16 cellular contexts compared by ENCODE assay signal in the genomic region with DNA sequence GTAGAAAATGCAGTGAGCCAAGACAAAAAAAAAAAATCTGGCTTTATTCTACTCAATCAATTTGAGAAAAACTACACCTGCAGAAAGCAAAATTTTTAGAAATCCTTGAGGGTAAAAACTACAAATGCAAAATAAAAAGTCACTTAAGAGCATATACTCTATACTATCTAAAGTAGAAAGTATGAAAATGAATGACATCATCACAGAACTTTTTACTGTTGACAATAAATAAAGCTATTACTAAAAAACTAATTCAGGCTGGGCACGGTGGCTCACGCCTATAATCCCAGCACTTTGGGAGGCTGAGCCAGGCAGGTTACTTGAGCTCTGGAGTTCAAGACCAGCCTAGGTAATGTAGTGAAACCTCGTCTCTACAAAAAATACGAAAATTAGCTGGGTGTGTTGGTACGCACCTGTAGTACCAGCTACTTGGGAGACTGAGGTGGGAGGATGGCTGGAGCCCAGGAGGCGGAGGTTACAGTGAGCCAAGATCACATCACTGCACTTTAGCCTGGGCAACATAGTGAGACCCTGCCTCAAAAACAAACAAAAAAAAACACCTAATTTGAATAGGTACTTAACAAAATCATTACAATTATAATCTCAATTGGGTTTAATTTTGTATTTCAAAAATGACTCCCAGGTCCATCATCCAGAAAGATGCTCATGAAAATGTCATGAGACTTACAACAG. TPM values are rescaled to one million over a fixed set of nuclear protein-coding genes. Genes with fewer than 3 reads are reported as not detected.
DNase-seq lines count a peak whose midpoint lies in the region; ATAC-seq and TF ChIP-seq lines count a peak whose summit lies in the region.
"Had no signal": no experiment of that assay in that cellular context is flagged by ENCODE, and none has a peak within 500 bp of the region (broad histone marks: within the 10 kb centered on the region; RNA-seq: fewer than 3 reads in every experiment).

No MANE protein-coding gene starts in this region.

- no peaks in the 10 kb centered on the region for H3K9me3 Mint-ChIP-seq in WTC11
- no peaks in the 10 kb centered on the region for H3K9me3 Mint-ChIP-seq in activated T-helper 17 cell treated with anti-CD3 and anti-CD28 coated beads, Interleukin-2, amount 50 U/mL, for 72 hours
- H3K9me3 Mint-ChIP-seq: CD4-positive, alpha-beta T cell had no signal

- H3K27ac ChIP-seq in left ventricle myocardium inferior (replicated peaks) (peak overlapping the region; percentile 55), mesenchymal stem cell (ENCODE audit: low read length, poor library complexity, severe bottlenecking) (peak overlapping the region; percentile 61), Karpas-422 (ENCODE audit: low read length) (no peak overlapping the region)
- H3K27ac ChIP-seq: 22Rv1, A549, C4-2B had no signal

- H2AFZ ChIP-seq in mesenchymal stem cell (ENCODE audit: low read depth, low read length) (no peak overlapping the region), Karpas-422 (ENCODE audit: low read length) (no peak overlapping the region)

- H3K14ac ChIP-seq in mesenchymal stem cell (ENCODE audit: low read length in 2 of 2), result no peak overlapping the region

- no peaks in the 10 kb centered on the region for H3K27me3 ChIP-seq in left ventricle myocardium inferior (ENCODE audit: low read depth)
- H3K27me3 ChIP-seq in mesenchymal stem cell (ENCODE audit: control insufficient read depth in 1 of 2, insufficient read depth in 1 of 2, low read length in 2 of 2), result no peaks in the 10 kb centered on the region
- H3K27me3 ChIP-seq in Karpas-422 (ENCODE audit: low read length), result no peaks in the 10 kb centered on the region

- H3K36me3 ChIP-seq in left ventricle myocardium inferior, result peaks cover 73% of the 10 kb centered on the region
- peaks cover 26 to 60% of the 10 kb centered on the region in 2 experiments for H3K36me3 ChIP-seq in mesenchymal stem cell (ENCODE audit: control insufficient read depth in 1 of 2, insufficient read depth in 2 of 2, low read depth in 1 of 2, low read length in 2 of 2)
- H3K36me3 ChIP-seq in Karpas-422 (ENCODE audit: insufficient read depth, low read length), result peaks cover 32% of the 10 kb centered on the region

- H4K20me1 ChIP-seq in Karpas-422 (ENCODE audit: insufficient read depth, low read depth, low read length), result no peaks in the 10 kb centered on the region

- peaks cover 2% of the 10 kb centered on the region for H3K4me1 Mint-ChIP-seq in WTC11
- H3K4me1 Mint-ChIP-seq in activated T-helper 17 cell treated with anti-CD3 and anti-CD28 coated beads, Interleukin-2, amount 50 U/mL, for 72 hours, result peaks cover 2% of the 10 kb centered on the region

- intact Hi-C loops in left ventricle myocardium inferior (cut with micrococcal nuclease), result no loop called here
- intact Hi-C loops in Right ventricle myocardium superior (cut with DNase I), result no loop called here

- DNase-seq in left ventricle myocardium inferior (no peak), Right ventricle myocardium superior (no peak), WTC11 (ENCODE audit: low spot score) (no peak), mesenchymal stem cell (no peak), Karpas-422 (no peak)
- no peak for DNase-seq in stimulated activated CD4-positive, alpha-beta T cell treated with anti-CD3 and anti-CD28 coated beads, Interleukin-4, amount 100 ng/mL, for 24 hours
- DNase-seq: AML-193; CD4-positive, alpha-beta T cell; DMS153; DMS79 treated with DMSO at 0.1 percent for 48 hours; GF-D8 had no signal

- ATAC-seq in Right ventricle myocardium superior (ENCODE audit: poor library complexity) (no peak), WTC11 (no peak)
- no peak for ATAC-seq in activated T-helper 17 cell treated with anti-CD3 and anti-CD28 coated beads, Interleukin-2, amount 50 U/mL, for 72 hours (replicated peaks)
- ATAC-seq: A549 had no signal

- H2BK12ac ChIP-seq in mesenchymal stem cell (ENCODE audit: low read length in 2 of 2), result no peak overlapping the region

- H4K8ac ChIP-seq in mesenchymal stem cell (ENCODE audit: low read length), result no peak overlapping the region

- no peak overlapping the region for H3K9ac ChIP-seq in mesenchymal stem cell (ENCODE audit: low read length)
- H3K9ac ChIP-seq in Karpas-422 (ENCODE audit: low read length), result no peak overlapping the region

- H2BK15ac ChIP-seq in mesenchymal stem cell (ENCODE audit: low read depth, poor library complexity, severe bottlenecking), result no peak overlapping the region

- H2AK5ac ChIP-seq in mesenchymal stem cell (ENCODE audit: low read length, severe bottlenecking), result peak overlapping the region; percentile 13

- no peak overlapping the region for H2BK5ac ChIP-seq in mesenchymal stem cell (ENCODE audit: low read depth, low read length, poor library complexity, severe bottlenecking)

- H3K4me3 Mint-ChIP-seq in WTC11, result no peak overlapping the region
- H3K4me3 Mint-ChIP-seq in activated T-helper 17 cell treated with anti-CD3 and anti-CD28 coated beads, Interleukin-2, amount 50 U/mL, for 72 hours, result no peak overlapping the region
- H3K4me3 Mint-ChIP-seq: CD4-positive, alpha-beta T cell had no signal

- H3K4me3 ChIP-seq in left ventricle myocardium inferior (no peak overlapping the region), mesenchymal stem cell (ENCODE audit: insufficient read depth in 1 of 2, low read depth in 1 of 2, low read length in 2 of 2) (no peak overlapping the region), Karpas-422 (ENCODE audit: low read length) (no peak overlapping the region)
- H3K4me3 ChIP-seq: A549, HAP-1 had no signal

- H3K9me3 ChIP-seq in left ventricle myocardium inferior (replicated peaks) (no peaks in the 10 kb centered on the region), mesenchymal stem cell (ENCODE audit: control insufficient read depth, low read length) (no peaks in the 10 kb centered on the region), Karpas-422 (ENCODE audit: low read length) (no peaks in the 10 kb centered on the region)
- H3K9me3 ChIP-seq: A549, HAP-1 had no signal

- H3K27ac Mint-ChIP-seq in WTC11, result no peak overlapping the region
- no peak overlapping the region for H3K27ac Mint-ChIP-seq in activated T-helper 17 cell treated with anti-CD3 and anti-CD28 coated beads, Interleukin-2, amount 50 U/mL, for 72 hours
- H3K27ac Mint-ChIP-seq: CD4-positive, alpha-beta T cell had no signal

- H3K79me1 ChIP-seq in mesenchymal stem cell (replicated peaks; ENCODE audit: low read length, poor library complexity, severe bottlenecking), result peaks cover 16% of the 10 kb centered on the region

- H3K9me2 ChIP-seq in Karpas-422 (replicated peaks; ENCODE audit: insufficient read depth, low read length), result no peaks in the 10 kb centered on the region

- H3K4me1 ChIP-seq in left ventricle myocardium inferior (peaks cover 30% of the 10 kb centered on the region), mesenchymal stem cell (ENCODE audit: control insufficient read depth, insufficient read depth, low read depth, low read length) (peaks cover 3% of the 10 kb centered on the region), Karpas-422 (ENCODE audit: low read length) (peaks cover 4% of the 10 kb centered on the region)
- H3K4me1 ChIP-seq: HAP-1 had no signal

- H3K36me3 Mint-ChIP-seq in WTC11, result peaks cover 7% of the 10 kb centered on the region
- peaks cover 51% of the 10 kb centered on the region for H3K36me3 Mint-ChIP-seq in activated T-helper 17 cell treated with anti-CD3 and anti-CD28 coated beads, Interleukin-2, amount 50 U/mL, for 72 hours (ENCODE audit: low read depth)

- H4K91ac ChIP-seq in mesenchymal stem cell (ENCODE audit: low read length), result no peak overlapping the region

- H3K27me3 Mint-ChIP-seq in WTC11 (ENCODE audit: low read depth), result no peaks in the 10 kb centered on the region
- no peaks in the 10 kb centered on the region for H3K27me3 Mint-ChIP-seq in activated T-helper 17 cell treated with anti-CD3 and anti-CD28 coated beads, Interleukin-2, amount 50 U/mL, for 72 hours
- H3K27me3 Mint-ChIP-seq: CD4-positive, alpha-beta T cell had no signal

- POLR2A ChIA-PET in WTC11 (lab: Charles Lee), result no interaction called here

- 98% methylated on average over 6 of the region's 6 CpGs for WGBS in mesenchymal stem cell

- H3K79me2 ChIP-seq in Karpas-422 (ENCODE audit: low read length), result peaks cover 20% of the 10 kb centered on the region

- H3K4me2 ChIP-seq in mesenchymal stem cell (ENCODE audit: low read length, poor library complexity, severe bottlenecking) (no peak overlapping the region), Karpas-422 (ENCODE audit: low read depth, low read length, poor library complexity, severe bottlenecking) (no peak overlapping the region)
- H3K4me2 ChIP-seq: A549 had no signal

- no peak overlapping the region for H3K23ac ChIP-seq in mesenchymal stem cell (ENCODE audit: low read length in 2 of 2)

- H3K18ac ChIP-seq in mesenchymal stem cell (ENCODE audit: low read depth in 1 of 2, low read length in 2 of 2), result no peak overlapping the region

- H3K4ac ChIP-seq in mesenchymal stem cell (ENCODE audit: low read depth in 1 of 2, low read length in 2 of 2), result no peak overlapping the region

- TF ChIP-seq CTCF in left ventricle myocardium inferior (IDR thresholded peaks at IDR 0.05; ENCODE audit: borderline replicate concordance), result no peak
- no peak for TF ChIP-seq CTCF in WTC11 (IDR thresholded peaks at IDR 0.05)

- no peak overlapping the region for H2BK120ac ChIP-seq in mesenchymal stem cell (ENCODE audit: low read depth, low read length)

- CTCF ChIA-PET in WTC11 (lab: Charles Lee), result interaction anchor here (1.5 kb wide), 1 partner anchor 54 kb away, joined by 5 read pairs; no protein-coding TSS in a partner anchor

TF ChIP-seq in WTC11, 78 proteins besides CTCF, POLR2A, EP300 and RAD21:
- TF ChIP-seq, protein P1, sequence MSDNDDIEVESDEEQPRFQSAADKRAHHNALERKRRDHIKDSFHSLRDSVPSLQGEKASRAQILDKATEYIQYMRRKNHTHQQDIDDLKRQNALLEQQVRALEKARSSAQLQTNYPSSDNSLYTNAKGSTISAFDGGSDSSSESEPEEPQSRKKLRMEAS (CRISPR knock-in tag; IDR thresholded peaks at IDR 0.05), result no peak
- TF ChIP-seq ZNF121 (CRISPR knock-in tag; IDR thresholded peaks at IDR 0.05) (peak; percentile 59; the same call in 1 of the 2 replicates), CBFB (CRISPR knock-in tag; IDR thresholded peaks at IDR 0.05; ENCODE audit: low read depth) (no peak), CREM (CRISPR knock-in tag; IDR thresholded peaks at IDR 0.05) (no peak)

RNA-seq across cellular contexts. Expression of a gene that starts 7.6 kb away (rescaled TPM):
- total RNA-seq in left ventricle myocardium inferior (117 TPM), Right ventricle myocardium superior (134 TPM), WTC11 (2021) (39.3 to 47.8 TPM (median 46.1 TPM) in 3 replicates)
- 107 TPM for polyA plus RNA-seq in mesenchymal stem cell (2013, experiment 1 of 2)
- 109 TPM for polyA plus RNA-seq in mesenchymal stem cell (2013, experiment 2 of 2)
- total RNA-seq in activated T-helper 17 cell treated with anti-CD3 and anti-CD28 coated beads, Interleukin-2, amount 50 U/mL, for 72 hours, result 10 to 100 TPM; 15.4 to 32.3 TPM
- 42.8 and 51.3 TPM in 2 replicates for total RNA-seq in Karpas-422 (2014; rRNA removed; shearing (Covaris generic); ENCODE audit: low replicate concordance)

RNA-seq across cellular contexts. Expression of a gene that starts 42.6 kb away (rescaled TPM):
- total RNA-seq in left ventricle myocardium inferior (46.2 TPM), Right ventricle myocardium superior (38.6 TPM), WTC11 (2021) (65.5 to 75.5 TPM (median 74.6 TPM) in 3 replicates)
- 49.1 TPM for polyA plus RNA-seq in mesenchymal stem cell (2013, experiment 1 of 2)
- polyA plus RNA-seq in mesenchymal stem cell (2013, experiment 2 of 2), result 47.3 TPM
- total RNA-seq in activated T-helper 17 cell treated with anti-CD3 and anti-CD28 coated beads, Interleukin-2, amount 50 U/mL, for 72 hours, result 10 to 100 TPM; 32.7 to 43.8 TPM
- 15.2 and 24.4 TPM in 2 replicates for total RNA-seq in Karpas-422 (2014; rRNA removed; shearing (Covaris generic); ENCODE audit: low replicate concordance)
